Comparison of ENCODE assay signal across 9 cellular contexts in genomic region chr9:36151306-36152210, GRCh38. TPM values are rescaled to one million over a fixed set of nuclear protein-coding genes. Genes with fewer than 3 reads are reported as not detected.
A peak's percentile ranks its signal among the peaks of the same experiment; 100 is the strongest.
DNase-seq lines count a peak whose midpoint lies in the region; ATAC-seq and TF ChIP-seq lines count a peak whose summit lies in the region.
"Had no signal": no experiment of that assay in that cellular context is flagged by ENCODE, and none has a peak within 500 bp of the region (broad histone marks: within the 10 kb centered on the region; RNA-seq: fewer than 3 reads in every experiment).

No MANE protein-coding gene starts in this region.

- no peaks in the 10 kb centered on the region for H3K4me1 ChIP-seq in foreskin keratinocyte

- peak; percentile 77 for ATAC-seq in GM18517 (IDR thresholded peaks at IDR 0.05; ENCODE audit: unreplicated experiment)
- ATAC-seq in HG02970 (IDR thresholded peaks at IDR 0.05; ENCODE audit: low FRiP score, unreplicated experiment) = peak; percentile 58
- no peak for ATAC-seq in foreskin keratinocyte

- H3K27me3 ChIP-seq in foreskin keratinocyte = no peaks in the 10 kb centered on the region

- no peak for TF ChIP-seq CTCF in foreskin keratinocyte (conservative IDR thresholded peaks at IDR 0.05)

- DNase-seq in RKO (ENCODE audit: low spot score) (peak; percentile 26), iris pigment epithelial cell (ENCODE audit: low read depth) (peak; percentile 78), middle frontal gyrus (ENCODE audit: extremely low spot score, low spot score) (no peak), foreskin keratinocyte (no peak)
- peak; percentile 95 for DNase-seq in activated effector memory CD4-positive, alpha-beta T cell treated with anti-CD3 and anti-CD28 coated beads, Interleukin-2, amount 50 U/mL, for 16 hours
- DNase-seq in stimulated activated CD4-positive, alpha-beta T cell treated with anti-CD3 and anti-CD28 coated beads, TNF-alpha, amount 100 ng/mL, for 48 hours (ENCODE audit: low read depth in 3 of 3) = peak; percentile 59 to 84 (median 76)

- H3K27ac ChIP-seq in foreskin keratinocyte = no peak overlapping the region
- H3K27ac ChIP-seq: VCaP had no signal

RNA-seq across cellular contexts. Expression of gene GLIPR2, which starts 15.0 kb away (rescaled TPM):
- 2.4 and 4.2 TPM in 2 replicates for total RNA-seq in foreskin keratinocyte
- polyA plus RNA-seq in foreskin keratinocyte = 2.9 and 5.0 TPM in 2 replicates

RNA-seq across cellular contexts. Expression of gene CCIN, which starts 17.6 kb away (rescaled TPM):
- total RNA-seq in foreskin keratinocyte = 0.14 TPM in 1 of 2 replicates, not detected in the other
- 0.12 TPM in 1 of 2 replicates, not detected in the other for polyA plus RNA-seq in foreskin keratinocyte

RNA-seq across cellular contexts. Expression of gene CLTA, which starts 39.2 kb away (rescaled TPM):
- 249 and 260 TPM in 2 replicates for total RNA-seq in foreskin keratinocyte
- polyA plus RNA-seq in foreskin keratinocyte = 307 and 311 TPM in 2 replicates

Comparison
In these comparisons a context has a peak if more than half of its experiments do, and no peak if none do; other contexts are left out.
1. DNase-seq: peak in RKO (single experiment), activated effector memory CD4-positive, alpha-beta T cell treated with anti-CD3 and anti-CD28 coated beads, Interleukin-2, amount 50 U/mL, for 16 hours (single experiment), iris pigment epithelial cell (single experiment) and stimulated activated CD4-positive, alpha-beta T cell treated with anti-CD3 and anti-CD28 coated beads, TNF-alpha, amount 100 ng/mL, for 48 hours (3 of 3); none in middle frontal gyrus (single experiment) and foreskin keratinocyte (0 of 2).